ENCODE assay signal across 27 cellular contexts in genomic region chr17:14619821-14620220, GRCh38.
"Had no signal": no experiment of that assay in that cellular context is flagged by ENCODE, and none has a peak within 500 bp of the region (broad histone marks: within the 10 kb centered on the region; RNA-seq: fewer than 3 reads in every experiment).

No MANE protein-coding gene starts in this region.

- H3K36me3 Mint-ChIP-seq: memory B cell; natural killer cell; stimulated activated effector memory CD8-positive, alpha-beta T cell treated with anti-CD3 and anti-CD28 coated beads, Interleukin-12 subunit alpha, Interleukin-12 subunit beta, amount 100 ng/mL, for 72 hours had no signal

- H3K9me3 ChIP-seq: colonic mucosa, heart right ventricle, left ventricle myocardium inferior, lower lobe of right lung, ovary, psoas muscle, sigmoid colon, stomach, thyroid gland, vagina had no signal

- ATAC-seq: heart right ventricle; left colon; lower lobe of right lung; natural killer cell; psoas muscle; right cardiac atrium; stimulated activated effector memory CD8-positive, alpha-beta T cell treated with anti-CD3 and anti-CD28 coated beads, Interleukin-12 subunit alpha, Interleukin-12 subunit beta, amount 100 ng/mL, for 72 hours had no signal

- H3K4me3 Mint-ChIP-seq: memory B cell; natural killer cell; stimulated activated effector memory CD8-positive, alpha-beta T cell treated with anti-CD3 and anti-CD28 coated beads, Interleukin-12 subunit alpha, Interleukin-12 subunit beta, amount 100 ng/mL, for 72 hours had no signal

- H3K27ac ChIP-seq: colonic mucosa, heart right ventricle, left ventricle myocardium inferior, lower lobe of right lung, ovary, psoas muscle, sigmoid colon, stomach, thyroid gland, vagina had no signal

- DNase-seq: colonic mucosa; dermis blood vessel endothelial cell; effector memory CD4-positive, alpha-beta T cell; foreskin melanocyte; glutamatergic neuron; heart right ventricle; hippocampal formation; kidney glomerular epithelial cell; left colon; left ventricle myocardium inferior; lower lobe of right lung; natural killer cell; occipital lobe; ovary; posterior cingulate gyrus; psoas muscle; right cardiac atrium; sigmoid colon; stimulated activated CD4-positive, alpha-beta T cell treated with anti-CD3 and anti-CD28 coated beads, Interleukin-2, amount 100 ng/mL, for 24 hours; stimulated activated CD4-positive, alpha-beta T cell treated with anti-CD3 and anti-CD28 coated beads, Interleukin-4, amount 100 ng/mL, for 24 hours; stimulated activated naive CD4-positive, alpha-beta T cell treated with Interleukin-2 at 50 U/mL for 16 hours; stomach; thyroid gland; trophoblast cell had no signal

- H3K27ac Mint-ChIP-seq: memory B cell; natural killer cell; stimulated activated effector memory CD8-positive, alpha-beta T cell treated with anti-CD3 and anti-CD28 coated beads, Interleukin-12 subunit alpha, Interleukin-12 subunit beta, amount 100 ng/mL, for 72 hours had no signal

- H3K4me1 ChIP-seq: colonic mucosa, left ventricle myocardium inferior, lower lobe of right lung, psoas muscle, sigmoid colon, stomach, thyroid gland had no signal

- H3K36me3 ChIP-seq: colonic mucosa, heart right ventricle, left ventricle myocardium inferior, lower lobe of right lung, ovary, sigmoid colon, stomach, thyroid gland, vagina had no signal

- H3K9me3 Mint-ChIP-seq: memory B cell; natural killer cell; stimulated activated effector memory CD8-positive, alpha-beta T cell treated with anti-CD3 and anti-CD28 coated beads, Interleukin-12 subunit alpha, Interleukin-12 subunit beta, amount 100 ng/mL, for 72 hours had no signal

- H3K4me1 Mint-ChIP-seq: natural killer cell; stimulated activated effector memory CD8-positive, alpha-beta T cell treated with anti-CD3 and anti-CD28 coated beads, Interleukin-12 subunit alpha, Interleukin-12 subunit beta, amount 100 ng/mL, for 72 hours had no signal

- H3K4me3 ChIP-seq: colonic mucosa, heart right ventricle, left ventricle myocardium inferior, lower lobe of right lung, ovary, psoas muscle, sigmoid colon, stomach, thyroid gland, vagina had no signal

- H3K27me3 ChIP-seq: colonic mucosa, ovary, sigmoid colon, stomach, thyroid gland, vagina had no signal
